Comparison of ENCODE assay signal across 9 cellular contexts in the genomic region with DNA sequence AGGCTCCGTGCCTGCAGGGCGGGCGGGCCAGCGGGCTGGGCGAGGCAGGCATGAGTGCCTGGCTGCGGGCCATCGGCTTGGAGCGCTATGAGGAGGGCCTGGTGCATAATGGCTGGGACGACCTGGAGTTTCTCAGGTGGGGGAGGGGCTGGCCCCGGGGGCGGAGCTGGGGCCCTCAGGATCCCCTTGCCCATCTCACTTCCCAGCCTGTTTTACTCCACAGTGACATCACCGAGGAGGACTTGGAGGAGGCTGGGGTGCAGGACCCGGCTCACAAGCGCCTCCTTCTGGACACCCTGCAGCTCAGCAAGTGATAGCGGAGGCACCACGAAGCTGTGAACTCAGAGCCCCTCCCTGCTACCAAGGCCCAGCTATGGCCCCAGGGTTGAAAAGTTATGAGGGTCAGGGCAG. TPM values are rescaled to one million over a fixed set of nuclear protein-coding genes. Genes with fewer than 3 reads are reported as not detected.
DNase-seq lines count a peak whose midpoint lies in the region; ATAC-seq and TF ChIP-seq lines count a peak whose summit lies in the region.
"Had no signal": no experiment of that assay in that cellular context is flagged by ENCODE, and none has a peak within 500 bp of the region (broad histone marks: within the 10 kb centered on the region; RNA-seq: fewer than 3 reads in every experiment).

No MANE protein-coding gene starts in this region.

- 42% methylated on average over 13 of the region's 16 CpGs for WGBS in smooth muscle cell (ENCODE audit: low lambda C conversion rate)

- no peaks in the 10 kb centered on the region for H3K9me3 Mint-ChIP-seq in Calu3 (ENCODE audit: low read depth, unreplicated experiment)

- intact Hi-C loops in Calu3 (cut with micrococcal nuclease; ENCODE audit: unreplicated experiment) = no loop called here

- no peaks in the 10 kb centered on the region for H3K4me1 Mint-ChIP-seq in Calu3 (ENCODE audit: low read depth, unreplicated experiment)

- TF ChIP-seq POLR2A in Peyer's patch (IDR thresholded peaks at IDR 0.05) = no peak

- H3K4me3 Mint-ChIP-seq in Calu3 (ENCODE audit: low read depth, unreplicated experiment) = no peak overlapping the region

- CTCF ChIA-PET in Calu3 (lab: Charles Lee) = interaction anchor here (0.6 to 1.4 kb wide), 3 partner anchors 15 to 176 kb away, joined by 3 to 6 read pairs (median 5); no protein-coding TSS in a partner anchor

- peaks cover 34% of the 10 kb centered on the region for H3K27me3 Mint-ChIP-seq in Calu3 (ENCODE audit: unreplicated experiment)

- peaks cover 57% of the 10 kb centered on the region for H4K20me1 ChIP-seq in smooth muscle cell (ENCODE audit: low read depth)

- H3K36me3 ChIP-seq in Peyer's patch = peaks cover 0 to 55% (median 0%) of the 10 kb centered on the region in 3 donors
- H3K36me3 ChIP-seq in iPS-15b (ENCODE audit: control insufficient read depth, insufficient read depth, low read length) = peaks cover 29% of the 10 kb centered on the region
- no peaks in the 10 kb centered on the region for H3K36me3 ChIP-seq in smooth muscle cell (ENCODE audit: low read depth)

- H2AFZ ChIP-seq in smooth muscle cell (ENCODE audit: low read depth) = no peak overlapping the region

- H3K4me1 ChIP-seq in Peyer's patch (peaks cover 12 to 51% (median 20%) of the 10 kb centered on the region in 4 donors), iPS-15b (ENCODE audit: control insufficient read depth, insufficient read depth, low read length) (peaks cover 2% of the 10 kb centered on the region), smooth muscle cell (ENCODE audit: low read depth) (peaks cover 16% of the 10 kb centered on the region)

- H3K4me3 ChIP-seq in Peyer's patch = no peak overlapping the region
- no peak overlapping the region for H3K4me3 ChIP-seq in astrocyte of the spinal cord (ENCODE audit: low read depth, low read length)
- H3K4me3 ChIP-seq in iPS-15b (ENCODE audit: low read depth, low read length) = peak overlapping the region; percentile 65
- H3K4me3 ChIP-seq in smooth muscle cell = no peak overlapping the region
- H3K4me3 ChIP-seq: SJSA1 had no signal

- no peak overlapping the region for H3K27ac ChIP-seq in Peyer's patch
- no peak overlapping the region for H3K27ac ChIP-seq in smooth muscle cell (ENCODE audit: low read depth)
- H3K27ac ChIP-seq: SJSA1 had no signal

- peaks cover 34% of the 10 kb centered on the region for H3K36me3 Mint-ChIP-seq in Calu3 (ENCODE audit: insufficient read depth, unreplicated experiment)

- TF ChIP-seq CTCF in Calu3 (IDR thresholded peaks at IDR 0.05; ENCODE audit: unreplicated experiment) (peak; percentile 54), Peyer's patch (IDR thresholded peaks at IDR 0.05) (peak; percentile 26 to 78 (median 71)), astrocyte of the spinal cord (IDR thresholded peaks at IDR 0.05; ENCODE audit: low read depth, low read length) (peak; percentile 87), smooth muscle cell (IDR thresholded peaks at IDR 0.05; ENCODE audit: borderline replicate concordance, insufficient read depth, poor library complexity, severe bottlenecking) (peak; percentile 75)

- BruUV-seq in Calu3 (replicated peaks; lab: Mats Ljungman, UMichigan) = no TSS peak

- H3K9ac ChIP-seq in iPS-15b (ENCODE audit: low read depth, low read length) = no peak overlapping the region
- no peak overlapping the region for H3K9ac ChIP-seq in smooth muscle cell (ENCODE audit: low read depth)

- H3K27me3 ChIP-seq in Peyer's patch = peaks cover 0 to 10% of the 10 kb centered on the region in 2 donors
- peaks cover 41% of the 10 kb centered on the region for H3K27me3 ChIP-seq in iPS-15b (ENCODE audit: control insufficient read depth, insufficient read depth, low read length)
- H3K27me3 ChIP-seq in smooth muscle cell (ENCODE audit: low read depth) = peaks cover 32% of the 10 kb centered on the region
- H3K27me3 ChIP-seq: SJSA1 had no signal

- H3F3A ChIP-seq in smooth muscle cell (ENCODE audit: low read depth) = peaks cover 29% of the 10 kb centered on the region

- in situ Hi-C loops in astrocyte of the spinal cord (cut with HindIII; ENCODE audit: low sequenced_read_pairs) = no loop called here

- peak; percentile 45 for ATAC-seq in HG02798 (IDR thresholded peaks at IDR 0.05; ENCODE audit: poor library complexity, unreplicated experiment)
- no peak for ATAC-seq in HG02571 (IDR thresholded peaks at IDR 0.05; ENCODE audit: unreplicated experiment)
- ATAC-seq in HG02852 (IDR thresholded peaks at IDR 0.05; ENCODE audit: unreplicated experiment) = no peak

- H3K4me2 ChIP-seq in smooth muscle cell = peak overlapping the region; percentile 82

- no peaks in the 10 kb centered on the region for H3K79me2 ChIP-seq in smooth muscle cell (ENCODE audit: low read depth)

- peak; percentile 53 for DNase-seq in Calu3
- peak in 2 of 3 donors; percentile 74 to 75 for DNase-seq in Peyer's patch
- DNase-seq in astrocyte of the spinal cord (ENCODE audit: low read depth, low spot score) = peak; percentile 67
- DNase-seq in smooth muscle cell (lab: John Stamatoyannopoulos, UW; ENCODE audit: unreplicated experiment) = no peak

- no peak overlapping the region for H3K27ac Mint-ChIP-seq in Calu3 (ENCODE audit: unreplicated experiment)

- H3K9me3 ChIP-seq in Peyer's patch (peaks cover 0 to under 1% (median 0%) of the 10 kb centered on the region in 4 donors), iPS-15b (ENCODE audit: control insufficient read depth, insufficient read depth, low read length) (no peaks in the 10 kb centered on the region), smooth muscle cell (replicated peaks; ENCODE audit: low read depth) (no peaks in the 10 kb centered on the region)
- H3K9me3 ChIP-seq: SJSA1 had no signal

RNA-seq across cellular contexts. Expression of a gene that starts 5.9 kb away (rescaled TPM):
- not detected in 2 replicates for total RNA-seq in Calu3 (2022)
- not detected for total RNA-seq in Peyer's patch
- total RNA-seq in smooth muscle cell = not detected in 2 replicates
- polyA plus RNA-seq in smooth muscle cell = 0.13 TPM in 1 of 2 replicates, not detected in the other
- total RNA-seq: SJSA1 had no signal

RNA-seq across cellular contexts. Expression of a gene that starts 13.5 kb away (rescaled TPM):
- total RNA-seq in Calu3 (2022) (203 and 221 TPM in 2 replicates), Peyer's patch (100 to 1,000 TPM; 106 to 198 (median 179) TPM), smooth muscle cell (66.0 and 71.6 TPM in 2 replicates)
- polyA plus RNA-seq in smooth muscle cell = 95.6 and 104 TPM in 2 replicates

RNA-seq across cellular contexts. Expression of a gene that starts 21.5 kb away (rescaled TPM):
- total RNA-seq in Calu3 (2022) (not detected in 2 replicates), Peyer's patch (10 to 100 TPM in 1 of 4 donors, 1 to 10 TPM in 2, not detected in 1; 3.5 to 15.8 (median 8.0) TPM), smooth muscle cell (not detected in 2 replicates)
- polyA plus RNA-seq in smooth muscle cell = not detected in 2 replicates
- total RNA-seq: SJSA1 had no signal

RNA-seq across cellular contexts. Expression of a gene that starts 46.1 kb away (rescaled TPM):
- total RNA-seq in Calu3 (2022) = 2.6 and 2.7 TPM in 2 replicates
- total RNA-seq in Peyer's patch = not detected
- total RNA-seq in smooth muscle cell = 8.5 and 9.4 TPM in 2 replicates
- polyA plus RNA-seq in smooth muscle cell = 8.1 and 15.0 TPM in 2 replicates
